Comparison of ENCODE assay signal across 11 cellular contexts in the genomic region with DNA sequence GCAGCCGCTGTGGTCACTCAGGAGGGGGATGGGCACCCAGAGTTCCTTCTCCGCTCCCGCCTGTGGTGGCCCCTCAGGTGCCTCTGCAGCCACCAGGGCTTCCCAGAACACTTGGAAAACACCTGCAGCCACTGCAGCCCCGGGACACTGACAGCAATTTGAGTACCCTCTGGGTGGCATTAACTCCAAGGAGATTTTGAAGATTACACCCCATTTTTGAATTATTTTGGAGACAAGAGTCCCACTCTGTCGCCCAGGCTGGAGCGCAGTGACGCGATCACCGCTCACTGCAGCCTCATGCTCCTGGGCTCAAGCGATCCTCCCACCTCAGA. TPM values are rescaled to one million over a fixed set of nuclear protein-coding genes. Genes with fewer than 3 reads are reported as not detected.
DNase-seq lines count a peak whose midpoint lies in the region; ATAC-seq and TF ChIP-seq lines count a peak whose summit lies in the region.
"Had no signal": no experiment of that assay in that cellular context is flagged by ENCODE, and none has a peak within 500 bp of the region (broad histone marks: within the 10 kb centered on the region; RNA-seq: fewer than 3 reads in every experiment).

No MANE protein-coding gene starts in this region.

- no peaks in the 10 kb centered on the region for H3K79me2 ChIP-seq in PC-3 (ENCODE audit: low read length)

- ATAC-seq in PC-3: no peak
- ATAC-seq in HG03571 (IDR thresholded peaks at IDR 0.05; ENCODE audit: unreplicated experiment): no peak
- no peak for ATAC-seq in left colon
- no peak for ATAC-seq in esophagus mucosa

- no peaks in the 10 kb centered on the region for H3K9me3 ChIP-seq in PC-3 (ENCODE audit: low read length)
- no peaks in the 10 kb centered on the region for H3K9me3 ChIP-seq in subcutaneous abdominal adipose tissue (ENCODE audit: control insufficient read depth in 5 of 5, low read length in 5 of 5)

- intact Hi-C loops in PC-3 (cut with micrococcal nuclease): loop anchor here (5.0 kb wide), 1 partner anchor 142 kb away; a partner anchor contains a TSS
- intact Hi-C loops in left colon (cut with DNase I, micrococcal nuclease): no loop called here

- H3K27ac ChIP-seq in PC-3 (ENCODE audit: low read length): peak overlapping the region; percentile 100
- H3K27ac ChIP-seq in cingulate gyrus (ENCODE audit: low read depth, low read length): peak overlapping the region; percentile 75
- peak overlapping the region; percentile 73 for H3K27ac ChIP-seq in subcutaneous abdominal adipose tissue (ENCODE audit: low read depth, low read length)

- H3K36me3 ChIP-seq in PC-3 (ENCODE audit: low read depth, low read length) (no peaks in the 10 kb centered on the region), subcutaneous abdominal adipose tissue (ENCODE audit: control insufficient read depth in 5 of 5, insufficient read depth in 5 of 5, low read length in 5 of 5) (no peaks in the 10 kb centered on the region)

- H3K9ac ChIP-seq in PC-3 (ENCODE audit: low read length) (peak overlapping the region; percentile 82), subcutaneous abdominal adipose tissue (ENCODE audit: low read length in 5 of 5) (peak overlapping the region in 4 of 5 donors; percentile 37 to 56 (median 46))

- H4K20me1 ChIP-seq in PC-3 (ENCODE audit: low read length): no peaks in the 10 kb centered on the region

- TF ChIP-seq CTCF in PC-3 (conservative IDR thresholded peaks at IDR 0.05; ENCODE audit: low read depth, low read length): no peak

- DNase-seq in PC-3 (no peak), lung microvascular endothelial cell (ENCODE audit: low read depth in 2 of 2) (peak; percentile 12 to 52), midbrain (lab: John Stamatoyannopoulos, UW) (no peak), left colon (no peak)
- DNase-seq: activated CD4-positive, alpha-beta T cell treated with anti-CD3 and anti-CD28 coated beads for 48 hours; NCI-H526; stimulated activated naive CD4-positive, alpha-beta T cell had no signal

- peaks cover 30% of the 10 kb centered on the region for H3K4me1 ChIP-seq in PC-3 (ENCODE audit: insufficient read depth, low read length)
- peaks cover 20 to 78% (median 58%) of the 10 kb centered on the region in 5 donors for H3K4me1 ChIP-seq in subcutaneous abdominal adipose tissue (ENCODE audit: control insufficient read depth in 5 of 5, insufficient read depth in 5 of 5, low read length in 5 of 5)

- H2AFZ ChIP-seq in PC-3 (ENCODE audit: low read length): no peak overlapping the region

- H3K9me2 ChIP-seq in PC-3 (replicated peaks; ENCODE audit: low read length): no peaks in the 10 kb centered on the region

- H3K27me3 ChIP-seq in PC-3 (ENCODE audit: low read length) (no peaks in the 10 kb centered on the region), subcutaneous abdominal adipose tissue (ENCODE audit: control insufficient read depth in 5 of 5, insufficient read depth in 4 of 5, low read length in 5 of 5) (peaks cover 0 to 6% (median 0%) of the 10 kb centered on the region in 5 donors)

- H3F3A ChIP-seq in PC-3 (ENCODE audit: low read length, unreplicated experiment): no peaks in the 10 kb centered on the region

- peak overlapping the region; percentile 71 for H3K4me2 ChIP-seq in PC-3 (ENCODE audit: low read length)

- CTCF ChIA-PET in PC-3 (lab: Charles Lee): no interaction called here

- H3K4me3 ChIP-seq in PC-3 (ENCODE audit: low read length): peak overlapping the region; percentile 31; the same call in 1 of the 2 replicates
- peak overlapping the region; percentile 50 to 69 (median 55) for H3K4me3 ChIP-seq in subcutaneous abdominal adipose tissue (ENCODE audit: low read depth in 1 of 5, low read length in 5 of 5)

- POLR2A ChIA-PET in PC-3 (lab: Charles Lee; ENCODE audit: unreplicated experiment): interaction anchor here (1.0 kb wide), 1 partner anchor 101 kb away, joined by 6 read pairs; no protein-coding TSS in a partner anchor

- no TSS peak for BruUV-seq in PC-3 (replicated peaks; lab: Mats Ljungman, UMichigan)

RNA-seq across cellular contexts. Expression of a gene that starts 32.2 kb away (rescaled TPM):
- total RNA-seq in PC-3 (2014; rRNA removed) (4.4 and 5.9 TPM in 2 replicates), lung microvascular endothelial cell (8.5 and 12.3 TPM in 2 replicates), left colon (10 to 100 TPM; 15.4 to 19.6 TPM), esophagus mucosa (5.2 TPM)

RNA-seq across cellular contexts. Expression of a gene that starts 55.1 kb away (rescaled TPM):
- total RNA-seq in PC-3 (2014; rRNA removed) (22.0 and 33.2 TPM in 2 replicates), lung microvascular endothelial cell (62.5 and 92.5 TPM in 2 replicates), left colon (10 to 100 TPM; 75.3 to 89.7 TPM), esophagus mucosa (35.3 TPM)

RNA-seq across cellular contexts. Expression of a gene that starts 55.5 kb away (rescaled TPM):
- total RNA-seq in PC-3 (2014; rRNA removed): 4.9 and 7.2 TPM in 2 replicates
- total RNA-seq in lung microvascular endothelial cell: 3.5 and 6.5 TPM in 2 replicates
- total RNA-seq in left colon: 1 to 10 TPM; 6.7 to 7.1 TPM
- 5.2 TPM for total RNA-seq in esophagus mucosa

Comparison
In these comparisons a context has a peak if more than half of its experiments do, and no peak if none do; other contexts are left out.
1. DNase-seq: peak in lung microvascular endothelial cell (2 of 2); none in PC-3 (single experiment), midbrain (single experiment) and left colon (0 of 2).
2. Peak in every context shown above with its lines, with median percentiles within 50 percentile points of each other: H3K27ac ChIP-seq.